ENCODE assay signal across 20 cellular contexts in the genomic region with DNA sequence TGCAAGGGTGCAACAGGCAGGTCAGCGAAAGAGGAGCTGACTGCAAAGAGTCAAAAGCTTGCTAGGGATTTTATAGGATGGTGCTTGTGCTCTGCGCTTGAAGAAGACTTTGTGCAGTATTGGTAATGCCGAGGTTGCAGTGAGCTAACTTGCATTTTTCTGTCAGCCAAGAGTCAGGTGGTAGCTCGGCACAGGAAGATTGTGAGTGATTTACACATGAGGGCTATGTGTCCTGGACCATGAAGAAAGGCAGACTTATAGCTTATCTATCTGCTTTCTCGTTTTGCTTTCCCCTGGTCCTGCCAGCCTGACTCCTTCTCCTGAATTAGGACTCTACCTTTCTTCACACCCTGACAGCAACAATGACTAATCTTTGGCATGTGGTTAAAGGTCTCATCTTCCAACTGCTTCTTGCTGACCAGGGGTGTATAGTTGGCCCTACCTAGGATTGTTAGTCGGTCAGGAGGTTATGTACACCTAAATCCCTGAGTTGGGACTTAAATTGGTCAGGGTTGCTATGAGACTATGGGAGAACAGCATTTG. TPM values are rescaled to one million over a fixed set of nuclear protein-coding genes. Genes with fewer than 3 reads are reported as not detected.
DNase-seq lines count a peak whose midpoint lies in the region; ATAC-seq, FAIRE-seq and TF ChIP-seq lines count a peak whose summit lies in the region.
"Had no signal": no experiment of that assay in that cellular context is flagged by ENCODE, and none has a peak within 500 bp of the region (broad histone marks: within the 10 kb centered on the region; RNA-seq: fewer than 3 reads in every experiment).

No MANE protein-coding gene starts in this region.

- no peak for DNase-seq in GM12891 (ENCODE audit: insufficient read length, low spot score)
- DNase-seq in kidney glomerular epithelial cell (lab: John Stamatoyannopoulos, UW): peak; percentile 32
- DNase-seq in gastrocnemius medialis: peak; percentile 32 to 49
- no peak for DNase-seq in germinal center (ENCODE audit: low spot score)
- no peak for DNase-seq in T-helper 2 cell
- no peak for DNase-seq in stimulated activated CD4-positive, alpha-beta T cell treated with anti-CD3 and anti-CD28 coated beads, Interleukin-1b, Interleukin-23, amount 100 ng/mL, for 48 hours
- DNase-seq in OCI-M2 (lab: John Stamatoyannopoulos, UW; ENCODE audit: unreplicated experiment): no peak
- DNase-seq: activated CD4-positive, CD25-positive, alpha-beta regulatory T cell treated with anti-CD3 and anti-CD28 coated beads, Interleukin-2, amount 50 U/mL, for 72 hours; activated naive CD4-positive, alpha-beta T cell; activated T-cell treated with anti-CD3 and anti-CD28 coated beads, Interleukin-2, amount 50 U/mL, for 24 hours; anterior cingulate cortex; dermis blood vessel endothelial cell; H7; IMR-90; MM.1S; NCI-H1436; NCI-H524 had no signal

- no peaks in the 10 kb centered on the region for H3F3A ChIP-seq in Loucy (ENCODE audit: low read depth)

- H3K9ac ChIP-seq in Loucy (ENCODE audit: low read depth, low read length, poor library complexity, severe bottlenecking): no peak overlapping the region

- no peaks in the 10 kb centered on the region for H3K9me2 ChIP-seq in Loucy (replicated peaks; ENCODE audit: low read depth, low read length)

- peak; percentile 62 to 67 for ATAC-seq in gastrocnemius medialis

- H3K4me2 ChIP-seq in Loucy (ENCODE audit: low read depth, low read length, poor library complexity, severe bottlenecking): no peak overlapping the region

- no peaks in the 10 kb centered on the region for H3K9me3 ChIP-seq in Loucy (ENCODE audit: insufficient read depth, low read depth, low read length)
- no peaks in the 10 kb centered on the region for H3K9me3 ChIP-seq in gastrocnemius medialis
- H3K9me3 ChIP-seq: neutrophil had no signal

- 0 out of 2 replicates have a peak overlapping the region, but pooled peaks have one; percentile 9 for H2AFZ ChIP-seq in Loucy (ENCODE audit: low read length)

- H3K27me3 ChIP-seq in Loucy (ENCODE audit: insufficient read depth, low read length, poor library complexity, severe bottlenecking) (peaks cover 6% of the 10 kb centered on the region), gastrocnemius medialis (no peaks in the 10 kb centered on the region)
- H3K27me3 ChIP-seq: neutrophil had no signal

- no peaks in the 10 kb centered on the region for H3K36me3 ChIP-seq in Loucy (ENCODE audit: insufficient read depth, low read length)
- no peaks in the 10 kb centered on the region for H3K36me3 ChIP-seq in gastrocnemius medialis
- H3K36me3 ChIP-seq: neutrophil had no signal

- H3K4me3 ChIP-seq in Loucy (ENCODE audit: low read length, poor library complexity, severe bottlenecking): no peak overlapping the region
- no peak overlapping the region for H3K4me3 ChIP-seq in gastrocnemius medialis

- peaks cover 4% of the 10 kb centered on the region for H4K20me1 ChIP-seq in Loucy (ENCODE audit: insufficient read depth, low read length, poor library complexity, severe bottlenecking)

- peak overlapping the region; percentile 84 to 99 (median 96) for H3K27ac ChIP-seq in gastrocnemius medialis
- H3K27ac ChIP-seq: neutrophil, RWPE1 had no signal

- in situ Hi-C loops in gastrocnemius medialis (cut with MboI; ENCODE audit: low sequenced_read_pairs in 4 of 4): loop anchor here in 2 of 4 donors (25.0 kb wide), 2 partner anchors 1104 to 1129 kb away; partner anchors contain the start of gene KMT2E (in 1 of the 2)

- intact Hi-C loops in gastrocnemius medialis (cut with DNase I; ENCODE audit: low total_unique reads): loop anchor here (1.0 kb wide), 1 partner anchor 23 kb away; no protein-coding TSS in a partner anchor

- no peak for TF ChIP-seq POLR2A in GM12891 (IDR thresholded peaks at IDR 0.05; ENCODE audit: low read depth, low read length)
- TF ChIP-seq POLR2A in gastrocnemius medialis (IDR thresholded peaks at IDR 0.05): no peak

- TF ChIP-seq CTCF in Loucy (conservative IDR thresholded peaks at IDR 0.05; ENCODE audit: low read length): no peak
- TF ChIP-seq CTCF in gastrocnemius medialis (IDR thresholded peaks at IDR 0.05 in 4 of 5, conservative IDR thresholded peaks at IDR 0.05 in 1 of 5): no peak

- peaks cover 24% of the 10 kb centered on the region for H3K79me2 ChIP-seq in Loucy (ENCODE audit: insufficient read depth, low read length)

- peak; percentile 60 for FAIRE-seq in GM12891 (lab: Jason Lieb, UNC)

- H3K4me1 ChIP-seq in Loucy (ENCODE audit: insufficient read depth, low read length, poor library complexity, severe bottlenecking) (peaks cover 55% of the 10 kb centered on the region), gastrocnemius medialis (peaks cover 33 to 57% of the 10 kb centered on the region in 2 donors)

TF ChIP-seq in GM12891, 5 proteins besides CTCF, POLR2A, EP300 and RAD21:
- no peak for TF ChIP-seq POU2F2 (IDR thresholded peaks at IDR 0.05; ENCODE audit: low read depth, low read length)
- no peak for TF ChIP-seq SPI1 (IDR thresholded peaks at IDR 0.05; ENCODE audit: low read depth, low read length)
- no peak for TF ChIP-seq POLR2AphosphoS5 (IDR thresholded peaks at IDR 0.05; ENCODE audit: low read depth, low read length)
- TF ChIP-seq TAF1 (IDR thresholded peaks at IDR 0.05; ENCODE audit: low read depth, low read length): no peak
- no peak for TF ChIP-seq PAX5 (IDR thresholded peaks at IDR 0.05; ENCODE audit: insufficient read depth, low read length, severe bottlenecking)

RNA-seq across cellular contexts. Expression of gene SYPL1, which starts 4.1 kb away (rescaled TPM):
- polyA plus RNA-seq in GM12891 (2012; ENCODE audit: low read depth, missing spikeins): 29.5 TPM
- total RNA-seq in gastrocnemius medialis: 10 to 100 TPM; 81.5 to 90.9 (median 83.2) TPM

Comparison
In these comparisons a context has a peak if more than half of its experiments do, and no peak if none do; other contexts are left out.
1. DNase-seq: peak in kidney glomerular epithelial cell (single experiment) and gastrocnemius medialis (2 of 2); none in GM12891 (single experiment), germinal center (single experiment), T-helper 2 cell (0 of 5), stimulated activated CD4-positive, alpha-beta T cell treated with anti-CD3 and anti-CD28 coated beads, Interleukin-1b, Interleukin-23, amount 100 ng/mL, for 48 hours (single experiment) and OCI-M2 (single experiment).